In genomic region chr15:80970018-80970657, GRCh38 we compare ENCODE assay signal across 8 cellular contexts. TPM values are rescaled to one million over a fixed set of nuclear protein-coding genes. Genes with fewer than 3 reads are reported as not detected.
A peak's percentile ranks its signal among the peaks of the same experiment; 100 is the strongest.
DNase-seq lines count a peak whose midpoint lies in the region; ATAC-seq and TF ChIP-seq lines count a peak whose summit lies in the region.

No MANE protein-coding gene starts in this region.

- H3K4me3 ChIP-seq in LNCaP clone FGC (ENCODE audit: low read depth, low read length) (no peak overlapping the region), SK-N-MC (no peak overlapping the region), psoas muscle (no peak overlapping the region)

- WGBS in psoas muscle, 3 donors = 56 to 60% (median 58%) methylated on average over 12 of the region's 12 CpGs

- TF ChIP-seq CTCF in GM12872 (IDR thresholded peaks at IDR 0.05; ENCODE audit: insufficient read depth, low read depth, low read length) (peak; percentile 76), LNCaP clone FGC (IDR thresholded peaks at IDR 0.05; ENCODE audit: control insufficient read depth, extremely low read depth, insufficient read depth) (peak; percentile 66), glutamatergic neuron (IDR thresholded peaks at IDR 0.05; ENCODE audit: partially characterized antibody, unreplicated experiment) (peak; percentile 96), psoas muscle (IDR thresholded peaks at IDR 0.05) (peak; percentile 91)

- DNase-seq in LNCaP clone FGC (ENCODE audit: low read depth) (no peak), SK-N-MC (ENCODE audit: low read depth, low spot score) (peak; percentile 37), glutamatergic neuron (peak; percentile 69), psoas muscle (peak in 1 of 2 donors; percentile 42)
- DNase-seq in activated naive CD4-positive, alpha-beta T cell treated with anti-CD3 and anti-CD28 coated beads for 36 hours = peak; percentile 76

- H3K9me3 Mint-ChIP-seq in activated naive CD4-positive, alpha-beta T cell treated with anti-CD3 and anti-CD28 coated beads for 36 hours = no peaks in the 10 kb centered on the region
- H3K9me3 Mint-ChIP-seq in glutamatergic neuron (ENCODE audit: unreplicated experiment) = peaks cover 2% of the 10 kb centered on the region

- CTCF ChIA-PET in activated naive CD4-positive, alpha-beta T cell treated with anti-CD3 and anti-CD28 coated beads for 36 hours (lab: Charles Lee) = interaction anchor here (0.6 to 3.6 kb wide), 22 partner anchors 10 to 514 kb away, joined by 3 to 24 read pairs (median 4); no protein-coding TSS in a partner anchor

- H3K27ac ChIP-seq in SK-N-MC (no peak overlapping the region), psoas muscle (no peak overlapping the region)

- no peaks in the 10 kb centered on the region for H3K27me3 ChIP-seq in psoas muscle (ENCODE audit: insufficient read depth in 3 of 3, low read length in 2 of 3)

- no peak overlapping the region for H3K4me3 Mint-ChIP-seq in activated naive CD4-positive, alpha-beta T cell treated with anti-CD3 and anti-CD28 coated beads for 36 hours
- H3K4me3 Mint-ChIP-seq in glutamatergic neuron (ENCODE audit: unreplicated experiment) = no peak overlapping the region

- no peaks in the 10 kb centered on the region for H3K9me3 ChIP-seq in SK-N-MC (ENCODE audit: low read depth, low read length)
- no peaks in the 10 kb centered on the region for H3K9me3 ChIP-seq in psoas muscle

- H3K36me3 Mint-ChIP-seq in activated naive CD4-positive, alpha-beta T cell treated with anti-CD3 and anti-CD28 coated beads for 36 hours (ENCODE audit: low read depth) = peaks cover 13% of the 10 kb centered on the region
- H3K36me3 Mint-ChIP-seq in glutamatergic neuron (ENCODE audit: unreplicated experiment) = no peaks in the 10 kb centered on the region

- ATAC-seq in psoas muscle = peak; percentile 68 to 85 (median 72)
- no peak for ATAC-seq in HG03159 (IDR thresholded peaks at IDR 0.05; ENCODE audit: unreplicated experiment)
- no peak for ATAC-seq in HG02642 (IDR thresholded peaks at IDR 0.05; ENCODE audit: poor library complexity, unreplicated experiment)

- H3K36me3 ChIP-seq in SK-N-MC (ENCODE audit: insufficient read depth, low read length) = no peaks in the 10 kb centered on the region
- H3K36me3 ChIP-seq in psoas muscle (ENCODE audit: insufficient read depth in 1 of 2, low read depth in 1 of 2) = peaks cover 0 to 15% of the 10 kb centered on the region in 2 donors

- H3K27ac Mint-ChIP-seq in activated naive CD4-positive, alpha-beta T cell treated with anti-CD3 and anti-CD28 coated beads for 36 hours = no peak overlapping the region
- H3K27ac Mint-ChIP-seq in glutamatergic neuron (ENCODE audit: unreplicated experiment) = no peak overlapping the region

- peaks cover 8% of the 10 kb centered on the region for H3K4me1 Mint-ChIP-seq in activated naive CD4-positive, alpha-beta T cell treated with anti-CD3 and anti-CD28 coated beads for 36 hours (ENCODE audit: low read depth)
- peaks cover 9% of the 10 kb centered on the region for H3K4me1 Mint-ChIP-seq in glutamatergic neuron (ENCODE audit: low read depth, unreplicated experiment)

- H3K27me3 Mint-ChIP-seq in activated naive CD4-positive, alpha-beta T cell treated with anti-CD3 and anti-CD28 coated beads for 36 hours (ENCODE audit: low read depth) = no peaks in the 10 kb centered on the region
- H3K27me3 Mint-ChIP-seq in glutamatergic neuron (ENCODE audit: unreplicated experiment) = no peaks in the 10 kb centered on the region

- intact Hi-C loops in activated naive CD4-positive, alpha-beta T cell treated with anti-CD3 and anti-CD28 coated beads for 36 hours (cut with micrococcal nuclease) = loop anchor here (1.0 to 2.0 kb wide), 4 partner anchors 19 to 515 kb away; partner anchors contain the start of genes CEMIP and MESD
- intact Hi-C loops in psoas muscle (cut with DNase I) = loop anchor here (2.0 to 10.0 kb wide), 4 partner anchors 191 to 515 kb away; partner anchors contain the start of gene CEMIP (in 1 of the 2)

- no peak overlapping the region for H3K9ac ChIP-seq in SK-N-MC (ENCODE audit: insufficient read length)

- peaks cover 3% of the 10 kb centered on the region for H3K4me1 ChIP-seq in psoas muscle

RNA-seq across cellular contexts. Expression of gene MESD, which starts 19.5 kb away (rescaled TPM):
- total RNA-seq in activated naive CD4-positive, alpha-beta T cell treated with anti-CD3 and anti-CD28 coated beads for 36 hours = 10 to 100 TPM; 12.5 to 15.1 TPM
- total RNA-seq in glutamatergic neuron (ENCODE audit: unreplicated experiment) (21.9 TPM), psoas muscle (1 to 10 TPM; 5.3 to 9.4 (median 6.5) TPM)
- 1 to 10 TPM; 4.6 to 8.6 (median 7.1) TPM for polyA plus RNA-seq in psoas muscle

RNA-seq across cellular contexts. Expression of gene TLNRD1, which starts 30.6 kb away (rescaled TPM):
- 10 to 100 TPM; 15.9 to 16.6 TPM for total RNA-seq in activated naive CD4-positive, alpha-beta T cell treated with anti-CD3 and anti-CD28 coated beads for 36 hours
- 35.5 TPM for total RNA-seq in glutamatergic neuron (ENCODE audit: unreplicated experiment)
- 1 to 10 TPM; 2.4 to 4.4 (median 2.7) TPM for total RNA-seq in psoas muscle
- polyA plus RNA-seq in psoas muscle = 1 to 10 TPM in 1 of 3 donors, under 1 TPM in 2; 0.65 to 5.1 (median 0.82) TPM

Comparison
In these comparisons a context has a peak if more than half of its experiments do, and no peak if none do; other contexts are left out.
1. ATAC-seq: peak in psoas muscle (4 of 4); none in HG03159 (single experiment) and HG02642 (single experiment).
2. Peak in every context shown above with its lines, with median percentiles within 50 percentile points of each other: CTCF ChIP-seq.